ENCODE assay signal across 9 cellular contexts in genomic region chr19:42122691-42123607, GRCh38. TPM values are rescaled to one million over a fixed set of nuclear protein-coding genes. Genes with fewer than 3 reads are reported as not detected.
DNase-seq lines count a peak whose midpoint lies in the region; ATAC-seq and TF ChIP-seq lines count a peak whose summit lies in the region.
"Had no signal": no experiment of that assay in that cellular context is flagged by ENCODE, and none has a peak within 500 bp of the region (broad histone marks: within the 10 kb centered on the region; RNA-seq: fewer than 3 reads in every experiment).

No MANE protein-coding gene starts in this region.

- CTCF ChIA-PET in CD8-positive, alpha-beta T cell (lab: Charles Lee) = interaction anchor here (0.6 to 3.7 kb wide), 7 partner anchors 9 to 311 kb away, joined by 3 to 42 read pairs (median 7); partner anchors contain the start of gene POU2F2

- no peaks in the 10 kb centered on the region for H3K36me3 ChIP-seq in CD8-positive, alpha-beta T cell (ENCODE audit: insufficient read depth, low read length)
- H3K36me3 ChIP-seq in spleen = peaks cover 0 to 7% (median 0%) of the 10 kb centered on the region in 6 donors

- H3K27ac ChIP-seq in CD8-positive, alpha-beta T cell (ENCODE audit: low read depth, low read length) = peak overlapping the region; percentile 36
- peak overlapping the region; percentile 68 to 92 (median 77) for H3K27ac ChIP-seq in spleen
- H3K27ac ChIP-seq: KMS-11 had no signal

- POLR2A ChIA-PET in CD8-positive, alpha-beta T cell (lab: Charles Lee) = interaction anchor here (1.9 kb wide), 1 partner anchor 9 kb away, joined by 9 read pairs; the partner anchor contains the start of gene POU2F2

- H3K27ac Mint-ChIP-seq in CD8-positive, alpha-beta T cell = peak overlapping the region; percentile 95

- DNase-seq in CD8-positive, alpha-beta T cell = peak in 4 of 7 experiments; percentile 22 to 53 (median 38)
- DNase-seq in NAMALWA (ENCODE audit: low spot score) (peak; percentile 44), spleen (no peak), DMS 273 treated with DMSO at 0.1 percent for 48 hours (lab: John Stamatoyannopoulos, UW) (no peak)
- peak; percentile 85 to 88 for DNase-seq in activated T-cell treated with anti-CD3 and anti-CD28 coated beads, Interleukin-2, amount 50 U/mL, for 48 hours

- H3K9me3 Mint-ChIP-seq in CD8-positive, alpha-beta T cell = no peaks in the 10 kb centered on the region

- H3K4me3 ChIP-seq in CD8-positive, alpha-beta T cell (ENCODE audit: low read depth, low read length) = peak overlapping the region; percentile 19
- peak overlapping the region in 4 of 8 donors; percentile 15 to 57 (median 24) for H3K4me3 ChIP-seq in spleen

- no peak for TF ChIP-seq POLR2A in spleen (IDR thresholded peaks at IDR 0.05)

- intact Hi-C loops in CD8-positive, alpha-beta T cell (cut with DNase I, micrococcal nuclease) = no loop called here
- intact Hi-C loops in spleen (cut with DNase I; ENCODE audit: low total_unique reads) = no loop called here

- WGBS in spleen, 5 donors = 60 to 74% (median 67%) methylated on average over 17 of the region's 17 CpGs

- H3K27me3 Mint-ChIP-seq in CD8-positive, alpha-beta T cell (ENCODE audit: low read depth) = no peaks in the 10 kb centered on the region

- peaks cover 52% of the 10 kb centered on the region for H3K4me1 ChIP-seq in CD8-positive, alpha-beta T cell (ENCODE audit: insufficient read depth, low read length)
- peaks cover 37 to 100% (median 83%) of the 10 kb centered on the region in 6 donors for H3K4me1 ChIP-seq in spleen

- H3K36me3 Mint-ChIP-seq in CD8-positive, alpha-beta T cell = peaks cover 33% of the 10 kb centered on the region

- TF ChIP-seq CTCF in CD8-positive, alpha-beta T cell (IDR thresholded peaks at IDR 0.05) = no peak
- no peak for TF ChIP-seq CTCF in spleen (IDR thresholded peaks at IDR 0.05 in 8 of 11, conservative IDR thresholded peaks at IDR 0.05 in 3 of 11)

- no peaks in the 10 kb centered on the region for H3K27me3 ChIP-seq in CD8-positive, alpha-beta T cell (ENCODE audit: insufficient read depth, low read length)
- peaks cover 0 to 3% (median 0%) of the 10 kb centered on the region in 7 donors for H3K27me3 ChIP-seq in spleen (replicated peaks in 1 of 7)

- ATAC-seq in CD8-positive, alpha-beta T cell = peak; percentile 22
- no peak for ATAC-seq in GM21576 (IDR thresholded peaks at IDR 0.05; ENCODE audit: unreplicated experiment)
- ATAC-seq in GM21367 (IDR thresholded peaks at IDR 0.05; ENCODE audit: unreplicated experiment) = no peak
- no peak for ATAC-seq in HG02884 (IDR thresholded peaks at IDR 0.05; ENCODE audit: unreplicated experiment)

- no peaks in the 10 kb centered on the region for H3K9me3 ChIP-seq in CD8-positive, alpha-beta T cell (ENCODE audit: low read length)
- no peaks in the 10 kb centered on the region for H3K9me3 ChIP-seq in spleen

- H3K4me3 Mint-ChIP-seq in CD8-positive, alpha-beta T cell = peak overlapping the region; percentile 66

- H3K4me1 Mint-ChIP-seq in CD8-positive, alpha-beta T cell (ENCODE audit: low read depth) = peaks cover 64% of the 10 kb centered on the region

RNA-seq across cellular contexts. Expression of gene POU2F2, which starts 9.3 kb away (rescaled TPM):
- total RNA-seq in CD8-positive, alpha-beta T cell = 10 to 100 TPM; 14.6 to 17.0 TPM
- total RNA-seq in spleen = 10 to 100 TPM; 22.7 to 67.4 (median 45.4) TPM
- polyA plus RNA-seq in spleen = 10 to 100 TPM; 22.3 to 48.5 (median 33.3) TPM

RNA-seq across cellular contexts. Expression of gene ZNF574, which starts 47.0 kb away (rescaled TPM):
- 10 to 100 TPM; 25.0 to 26.2 TPM for total RNA-seq in CD8-positive, alpha-beta T cell
- total RNA-seq in spleen = 10 to 100 TPM; 12.0 to 21.0 (median 17.4) TPM
- 10 to 100 TPM in 1 of 3 donors, 1 to 10 TPM in 2; 4.7 to 10.5 (median 4.9) TPM for polyA plus RNA-seq in spleen

RNA-seq across cellular contexts. Expression of gene GRIK5, which starts 52.9 kb away (rescaled TPM):
- under 1 TPM; 0.19 to 0.50 TPM for total RNA-seq in CD8-positive, alpha-beta T cell
- total RNA-seq in spleen = 1 to 10 TPM in 6 of 7 donors, under 1 TPM in 1; 0.98 to 4.7 (median 2.2) TPM
- 1 to 10 TPM in 2 of 3 donors, under 1 TPM in 1; 0.94 to 1.4 (median 1.4) TPM for polyA plus RNA-seq in spleen

Comparison
In these comparisons a context has a peak if more than half of its experiments do, and no peak if none do; other contexts are left out.
1. DNase-seq: peak in CD8-positive, alpha-beta T cell (4 of 7), NAMALWA (single experiment) and activated T-cell treated with anti-CD3 and anti-CD28 coated beads, Interleukin-2, amount 50 U/mL, for 48 hours (2 of 2); none in spleen (single experiment) and DMS 273 treated with DMSO at 0.1 percent for 48 hours (single experiment).